ENCODE assay signal across 20 cellular contexts in the genomic region with DNA sequence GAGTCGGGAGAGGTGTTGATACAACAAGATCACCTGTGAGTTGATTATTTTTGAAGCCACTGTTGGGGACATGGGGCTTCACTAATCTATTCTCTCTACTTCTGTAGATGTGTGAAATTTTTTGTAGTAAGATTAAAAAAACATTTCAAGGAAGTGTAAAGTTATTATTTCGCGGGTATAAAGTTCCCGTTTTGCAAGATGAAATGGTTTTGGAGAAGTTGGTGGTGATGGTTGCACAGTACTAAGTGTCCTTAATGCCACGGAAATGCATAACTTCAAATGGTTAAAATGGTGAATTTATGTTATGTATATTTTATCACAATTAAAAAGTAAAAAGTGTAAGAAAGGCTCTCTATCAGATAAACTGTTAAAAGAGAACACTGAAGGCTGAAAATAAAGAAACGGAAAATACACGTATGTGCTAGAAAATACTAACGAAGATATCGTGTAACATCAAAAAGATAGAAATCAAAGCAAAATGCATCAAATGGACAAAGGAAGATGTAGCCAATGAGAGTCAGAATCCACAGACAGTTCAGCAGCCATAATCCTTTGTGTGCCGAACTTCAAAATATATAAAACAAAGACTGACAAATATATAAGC. TPM values are rescaled to one million over a fixed set of nuclear protein-coding genes. Genes with fewer than 3 reads are reported as not detected.
A peak's percentile ranks its signal among the peaks of the same experiment; 100 is the strongest.
DNase-seq lines count a peak whose midpoint lies in the region; ATAC-seq and TF ChIP-seq lines count a peak whose summit lies in the region.
"Had no signal": no experiment of that assay in that cellular context is flagged by ENCODE, and none has a peak within 500 bp of the region (broad histone marks: within the 10 kb centered on the region; RNA-seq: fewer than 3 reads in every experiment).

No MANE protein-coding gene starts in this region.

- POLR2A ChIA-PET in naive thymus-derived CD4-positive, alpha-beta T cell (lab: Charles Lee), result interaction anchor here (12.9 kb wide), 1 partner anchor 10 kb away, joined by 569 read pairs; the partner anchor contains the start of gene ITGB2

- CTCF ChIA-PET in naive thymus-derived CD4-positive, alpha-beta T cell (lab: Charles Lee), result no interaction called here

- H3K9me3 Mint-ChIP-seq in T-helper 2 cell treated with Interferon-gamma antibody and Interleukin-4, amounts not matched to agents 5 μg/mL and 100 μg/mL, for 36 hours, result no peaks in the 10 kb centered on the region
- H3K9me3 Mint-ChIP-seq in naive thymus-derived CD4-positive, alpha-beta T cell, result peaks cover 0 to 5% (median 0%) of the 10 kb centered on the region in 11 donors

- DNase-seq in T-helper 2 cell treated with Interferon-gamma antibody and Interleukin-4, amounts not matched to agents 5 μg/mL and 100 μg/mL, for 36 hours (ENCODE audit: low spot score), result no peak
- DNase-seq in T-helper 2 cell (no peak), GF-D8 (lab: John Stamatoyannopoulos, UW) (peak; percentile 61), T-helper 17 cell (no peak), GM10266 (ENCODE audit: extremely low spot score) (no peak), transverse colon (no peak)
- DNase-seq in naive thymus-derived CD4-positive, alpha-beta T cell, result no peak
- no peak for DNase-seq in effector CD4-positive, alpha-beta T cell
- DNase-seq: activated CD4-positive, alpha-beta T cell treated with anti-CD3 and anti-CD28 coated beads for 4 hours; Caco-2; effector memory CD4-positive, alpha-beta T cell; hippocampal formation; midbrain; NCI-H187; NCI-H446 treated with DMSO at 0.1 percent for 48 hours; pancreas; PC-9 had no signal

- ATAC-seq in T-helper 17 cell, result no peak
- ATAC-seq in naive thymus-derived CD4-positive, alpha-beta T cell, result no peak
- ATAC-seq: K562, pancreas had no signal

- peak overlapping the region; percentile 27 for H3K4me3 ChIP-seq in naive thymus-derived CD4-positive, alpha-beta T cell (ENCODE audit: low read length)
- no peak overlapping the region for H3K4me3 ChIP-seq in transverse colon
- H3K4me3 ChIP-seq: cardiac muscle cell, K562, pancreas, PC-9, skin epidermis had no signal

- H3K9me3 ChIP-seq in T-helper 17 cell (ENCODE audit: control insufficient read depth, low read length, poor library complexity, severe bottlenecking) (no peaks in the 10 kb centered on the region), transverse colon (no peaks in the 10 kb centered on the region)
- H3K9me3 ChIP-seq in naive thymus-derived CD4-positive, alpha-beta T cell (ENCODE audit: control insufficient read depth in 2 of 3, low read length in 3 of 3), result no peaks in the 10 kb centered on the region
- H3K9me3 ChIP-seq: Caco-2, pancreas had no signal

- WGBS in transverse colon (ENCODE audit: low coverage in 1 of 2), 2 donors, result 62 to 76% methylated on average over 9 to 10 of the region's 10 CpGs

- TF ChIP-seq CTCF in GM10266 (IDR thresholded peaks at IDR 0.05; ENCODE audit: control insufficient read depth, insufficient read depth, low read depth, missing control alignments) (no peak), transverse colon (IDR thresholded peaks at IDR 0.05) (no peak)

- no peaks in the 10 kb centered on the region for H3K27me3 ChIP-seq in naive thymus-derived CD4-positive, alpha-beta T cell (ENCODE audit: control insufficient read depth in 2 of 2, insufficient read depth in 2 of 2, low read length in 2 of 2)
- H3K27me3 ChIP-seq in transverse colon, result peaks cover 42% of the 10 kb centered on the region

- TF ChIP-seq POLR2A in transverse colon (IDR thresholded peaks at IDR 0.05), result no peak

- TF ChIP-seq EP300 in transverse colon (IDR thresholded peaks at IDR 0.05; ENCODE audit: low read depth), result no peak

- H3K4me3 Mint-ChIP-seq in T-helper 2 cell treated with Interferon-gamma antibody and Interleukin-4, amounts not matched to agents 5 μg/mL and 100 μg/mL, for 36 hours, result peak overlapping the region; percentile 55
- peak overlapping the region; percentile 65 for H3K4me3 Mint-ChIP-seq in T-helper 17 cell
- peak overlapping the region in 9 of 10 donors; percentile 33 to 100 (median 95) for H3K4me3 Mint-ChIP-seq in naive thymus-derived CD4-positive, alpha-beta T cell

- intact Hi-C loops in naive thymus-derived CD4-positive, alpha-beta T cell (cut with micrococcal nuclease), result loop anchor here in 1 of 2 donors (5.0 to 10.0 kb wide), 2 partner anchors 719 to 1059 kb away; partner anchors contain the start of genes AGPAT3 and PCBP3
- intact Hi-C loops in transverse colon (cut with DNase I; ENCODE audit: low total_unique reads), result no loop called here

- peak overlapping the region; percentile 72 for H3K27ac ChIP-seq in naive thymus-derived CD4-positive, alpha-beta T cell (ENCODE audit: low read depth, low read length)
- no peak overlapping the region for H3K27ac ChIP-seq in transverse colon
- H3K27ac ChIP-seq: cardiac muscle cell, pancreas, PC-9 had no signal

- H3K36me3 Mint-ChIP-seq in T-helper 2 cell treated with Interferon-gamma antibody and Interleukin-4, amounts not matched to agents 5 μg/mL and 100 μg/mL, for 36 hours (ENCODE audit: low read depth), result peaks cover 20% of the 10 kb centered on the region
- peaks cover 4% of the 10 kb centered on the region for H3K36me3 Mint-ChIP-seq in T-helper 17 cell (ENCODE audit: low read depth)
- H3K36me3 Mint-ChIP-seq in naive thymus-derived CD4-positive, alpha-beta T cell, result peaks cover 4 to 30% (median 7%) of the 10 kb centered on the region in 5 donors

- H3K4me1 ChIP-seq in naive thymus-derived CD4-positive, alpha-beta T cell (ENCODE audit: control insufficient read depth in 2 of 2, insufficient read depth in 2 of 2, low read length in 2 of 2), result peaks cover 31 to 50% of the 10 kb centered on the region in 2 donors
- peaks cover 0 to 19% (median 5%) of the 10 kb centered on the region in 4 donors for H3K4me1 ChIP-seq in transverse colon
- H3K4me1 ChIP-seq: pancreas had no signal

- no peaks in the 10 kb centered on the region for H3K27me3 Mint-ChIP-seq in T-helper 2 cell treated with Interferon-gamma antibody and Interleukin-4, amounts not matched to agents 5 μg/mL and 100 μg/mL, for 36 hours (ENCODE audit: low read depth)
- no peaks in the 10 kb centered on the region for H3K27me3 Mint-ChIP-seq in T-helper 17 cell
- no peaks in the 10 kb centered on the region for H3K27me3 Mint-ChIP-seq in naive thymus-derived CD4-positive, alpha-beta T cell

- H3K36me3 ChIP-seq in naive thymus-derived CD4-positive, alpha-beta T cell (ENCODE audit: control insufficient read depth in 2 of 3, insufficient read depth in 3 of 3, low read length in 3 of 3), result peaks cover 0 to 23% (median 0%) of the 10 kb centered on the region in 3 experiments
- H3K36me3 ChIP-seq in transverse colon, result no peaks in the 10 kb centered on the region
- H3K36me3 ChIP-seq: cardiac muscle cell, pancreas had no signal

- in situ Hi-C loops in transverse colon (cut with MboI; ENCODE audit: low pct_ligation_motif_present in 1 of 4, low pct_unique_long_range_greater_than_20kb in 1 of 4, low sequenced_read_pairs in 3 of 4), result no loop called here

- peak overlapping the region; percentile 81 for H3K27ac Mint-ChIP-seq in T-helper 2 cell treated with Interferon-gamma antibody and Interleukin-4, amounts not matched to agents 5 μg/mL and 100 μg/mL, for 36 hours
- peak overlapping the region; percentile 94 for H3K27ac Mint-ChIP-seq in T-helper 17 cell
- H3K27ac Mint-ChIP-seq in naive thymus-derived CD4-positive, alpha-beta T cell, result peak overlapping the region; percentile 85 to 97 (median 93)

- H3K4me1 Mint-ChIP-seq in T-helper 2 cell treated with Interferon-gamma antibody and Interleukin-4, amounts not matched to agents 5 μg/mL and 100 μg/mL, for 36 hours (ENCODE audit: low read depth), result peaks cover 62% of the 10 kb centered on the region
- peaks cover 61% of the 10 kb centered on the region for H3K4me1 Mint-ChIP-seq in T-helper 17 cell
- peaks cover 56 to 80% (median 72%) of the 10 kb centered on the region in 7 donors for H3K4me1 Mint-ChIP-seq in naive thymus-derived CD4-positive, alpha-beta T cell

RNA-seq across cellular contexts. Expression of gene ITGB2, which starts 2.9 kb away (rescaled TPM):
- 100 to 1,000 TPM; 248 to 359 TPM for total RNA-seq in T-helper 17 cell
- total RNA-seq in naive thymus-derived CD4-positive, alpha-beta T cell, result 100 to 1,000 TPM; 280 to 877 (median 371) TPM
- polyA plus RNA-seq in naive thymus-derived CD4-positive, alpha-beta T cell, result 100 to 1,000 TPM; 459 to 768 TPM
- 10 to 100 TPM; 14.2 to 32.4 (median 24.9) TPM for total RNA-seq in transverse colon

RNA-seq across cellular contexts. Expression of gene SLX9, which starts 16.2 kb away (rescaled TPM):
- total RNA-seq in T-helper 17 cell, result 10 to 100 TPM; 14.0 to 15.4 TPM
- total RNA-seq in naive thymus-derived CD4-positive, alpha-beta T cell, result 10 to 100 TPM; 17.8 to 46.4 (median 20.6) TPM
- 10 to 100 TPM; 13.2 to 14.9 TPM for polyA plus RNA-seq in naive thymus-derived CD4-positive, alpha-beta T cell
- total RNA-seq in transverse colon, result 10 to 100 TPM in 3 of 4 donors, 1 to 10 TPM in 1; 8.1 to 46.0 (median 16.6) TPM

RNA-seq across cellular contexts. Expression of gene PTTG1IP, which starts 50.1 kb away (rescaled TPM):
- total RNA-seq in T-helper 17 cell (100 to 1,000 TPM in 1 of 2 donors, 10 to 100 TPM in 1; 98.4 to 123 TPM), transverse colon (100 to 1,000 TPM; 157 to 552 (median 288) TPM)
- total RNA-seq in naive thymus-derived CD4-positive, alpha-beta T cell, result 100 to 1,000 TPM in 2 of 5 experiments, 10 to 100 TPM in 3; 83.8 to 122 (median 95.6) TPM
- 10 to 100 TPM; 60.9 to 79.8 TPM for polyA plus RNA-seq in naive thymus-derived CD4-positive, alpha-beta T cell

Comparison
In these comparisons a context has a peak if more than half of its experiments do, and no peak if none do; other contexts are left out.
1. RNA of gene ITGB2, which starts 2.9 kb away (total RNA-seq): 280 to 877 TPM in naive thymus-derived CD4-positive, alpha-beta T cell and 248 to 359 TPM in T-helper 17 cell; 14.2 to 32.4 TPM in transverse colon; every median in the first group is over 4 times any median in the second.
2. Peak in every context shown above with its lines, with median percentiles within 50 percentile points of each other: H3K27ac Mint-ChIP-seq and H3K4me3 Mint-ChIP-seq.